ENCODE assay signal across 8 cellular contexts in the genomic region with DNA sequence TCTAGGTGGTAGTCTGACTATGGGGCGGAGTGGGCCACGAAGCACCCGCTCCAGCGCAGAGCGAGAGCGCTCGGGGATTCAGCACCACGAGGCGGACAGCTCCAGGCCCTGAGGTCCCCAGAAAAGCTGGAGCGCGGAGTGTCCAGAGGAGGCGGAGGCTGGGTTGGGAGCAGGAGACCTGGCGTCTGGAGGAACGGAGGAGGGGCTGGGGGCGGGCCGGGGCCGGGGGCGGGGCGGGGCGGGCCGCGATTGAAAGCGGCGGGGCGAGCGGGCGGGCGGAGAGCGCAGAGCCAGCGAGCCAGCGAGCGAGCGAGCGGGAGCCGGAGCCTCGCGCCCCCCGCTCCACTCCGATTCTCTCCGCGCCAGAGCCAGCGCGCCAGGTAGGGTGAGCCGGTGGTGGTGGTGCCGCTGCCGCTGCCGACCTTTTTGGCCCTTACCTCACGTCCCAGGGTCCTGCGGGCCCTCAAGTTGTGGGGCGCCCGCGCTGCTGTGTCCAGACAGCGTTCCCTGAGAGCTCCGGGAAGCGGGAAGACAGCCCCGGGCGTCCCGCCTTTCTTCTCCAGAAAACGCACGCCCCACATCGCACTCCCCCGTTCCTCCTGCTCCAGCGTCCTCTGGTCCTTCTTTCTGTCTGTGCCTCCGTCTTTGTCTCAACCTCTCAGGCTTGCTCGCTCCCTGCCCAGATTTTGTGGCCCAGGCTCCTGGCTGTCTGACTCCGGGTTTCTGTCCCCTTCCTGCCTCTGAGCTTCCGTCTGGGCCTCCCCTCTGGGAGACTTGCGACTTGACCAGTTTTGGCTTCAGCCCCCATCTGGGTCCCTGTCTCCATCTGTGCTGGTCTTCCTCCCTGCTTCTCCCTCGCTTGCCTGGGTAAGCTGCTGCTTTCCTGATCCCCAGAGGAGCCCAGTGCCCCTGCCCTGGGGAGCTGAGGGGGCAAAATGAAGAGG. TPM values are rescaled to one million over a fixed set of nuclear protein-coding genes. Genes with fewer than 3 reads are reported as not detected.
DNase-seq lines count a peak whose midpoint lies in the region; ATAC-seq, FAIRE-seq and TF ChIP-seq lines count a peak whose summit lies in the region.

A gene (plus strand): TSS at position 281 of the 944 bp plus-strand sequence. CDS start 1,916 bp downstream, outside the sequence.

- no peak for TF ChIP-seq CTCF in RWPE2 (IDR thresholded peaks at IDR 0.05; ENCODE audit: poor library complexity, severe bottlenecking)
- no peak for TF ChIP-seq CTCF in kidney (IDR thresholded peaks at IDR 0.05; ENCODE audit: borderline replicate concordance, extremely low read depth, insufficient read depth)

- H3K36me3 ChIP-seq in RWPE2 (ENCODE audit: low read depth) (no peaks in the 10 kb centered on the region; the same call in 1 of the 2 replicates), kidney (ENCODE audit: control insufficient read depth in 1 of 2, insufficient read depth in 2 of 2, low read length in 2 of 2) (peaks cover 3 to 18% of the 10 kb centered on the region in 2 donors)

- ATAC-seq in RWPE2 (ENCODE audit: low read depth) (peak; percentile 79), GM18498 (IDR thresholded peaks at IDR 0.05; ENCODE audit: unreplicated experiment) (no peak)

- H3K9ac ChIP-seq in kidney (ENCODE audit: low read length in 2 of 2) = no peak within 1 kb of the TSS

- H3K4me1 ChIP-seq in RWPE2 (ENCODE audit: insufficient read depth, poor library complexity, severe bottlenecking) (no peaks in the 10 kb centered on the region), kidney (ENCODE audit: control insufficient read depth in 1 of 2, insufficient read depth in 1 of 2, low read depth in 1 of 2, low read length in 2 of 2) (peaks cover 0 to 4% of the 10 kb centered on the region in 2 donors)

- H3K27ac ChIP-seq in RWPE2 (ENCODE audit: poor library complexity, severe bottlenecking) = no peak within 1 kb of the TSS
- no peak within 1 kb of the TSS for H3K27ac ChIP-seq in kidney (ENCODE audit: low read depth in 2 of 2, low read length in 2 of 2)

- H3K4me3 ChIP-seq in RWPE2 (ENCODE audit: severe bottlenecking) (peak within 1 kb of the TSS; percentile 21), kidney (ENCODE audit: low read length in 2 of 2) (peak within 1 kb of the TSS in 1 of 2 donors; percentile 29)

- no peak for FAIRE-seq in kidney (lab: Jason Lieb, UNC)

- peak; percentile 17 for DNase-seq in activated naive CD4-positive, alpha-beta T cell treated with Interleukin-2 at 50 U/mL for 16 hours
- no peak for DNase-seq in activated naive CD4-positive, alpha-beta T cell (lab: John Stamatoyannopoulos, UW)
- DNase-seq in RWPE2 (ENCODE audit: low spot score) (peak; percentile 89), dedifferentiated amniotic fluid mesenchymal stem cell (ENCODE audit: extremely low spot score) (peak; percentile 54), kidney (peak; percentile 92), GM19238 (ENCODE audit: insufficient read length, low spot score) (no peak)
- DNase-seq in stimulated activated CD4-positive, alpha-beta T cell treated with anti-CD3 and anti-CD28 coated beads, Interleukin-4, amount 100 ng/mL, for 24 hours = peak; percentile 22

- H3K9me3 ChIP-seq in RWPE2 (ENCODE audit: severe bottlenecking) = no peaks in the 10 kb centered on the region
- H3K9me3 ChIP-seq in kidney (ENCODE audit: control insufficient read depth in 1 of 2, low read length in 2 of 2) = no peaks in the 10 kb centered on the region

- H3K27me3 ChIP-seq in RWPE2 (ENCODE audit: insufficient read depth, poor library complexity, severe bottlenecking) = peaks cover 8% of the 10 kb centered on the region

- intact Hi-C loops in kidney (cut with DNase I) = no loop called here

RNA-seq across cellular contexts. Expression of the gene that starts here (rescaled TPM):
- 0.57 TPM for total RNA-seq in kidney
- not detected for polyA plus RNA-seq in kidney (ENCODE audit: insufficient read depth, low read depth, low replicate concordance)

Comparison
In these comparisons a context has a peak if more than half of its experiments do, and no peak if none do; other contexts are left out.
1. DNase-seq: peak in activated naive CD4-positive, alpha-beta T cell treated with Interleukin-2 at 50 U/mL for 16 hours (single experiment), RWPE2 (single experiment), dedifferentiated amniotic fluid mesenchymal stem cell (single experiment) and stimulated activated CD4-positive, alpha-beta T cell treated with anti-CD3 and anti-CD28 coated beads, Interleukin-4, amount 100 ng/mL, for 24 hours (single experiment); none in activated naive CD4-positive, alpha-beta T cell (0 of 4) and GM19238 (single experiment).
2. Peak in DNase-seq in kidney; RNA of the gene not detected or under 1 TPM.